In genomic region chr3:69805491-69805890, GRCh38 we compare ENCODE assay signal across 1 cellular context.
TF ChIP-seq lines count a peak whose summit lies in the region.

No MANE protein-coding gene starts in this region.

TF ChIP-seq in IMR-90, 13 proteins besides CTCF, POLR2A, EP300 and RAD21:
- TF ChIP-seq USF2 (IDR thresholded peaks at IDR 0.05; ENCODE audit: low read depth, low read length) (no peak), BHLHE40 (IDR thresholded peaks at IDR 0.05; ENCODE audit: low read depth, low read length) (no peak), MAFK (IDR thresholded peaks at IDR 0.05; ENCODE audit: low read depth, low read length) (no peak), MAZ (IDR thresholded peaks at IDR 0.05; ENCODE audit: borderline replicate concordance, low read depth, low read length) (no peak), RFX5 (IDR thresholded peaks at IDR 0.05; ENCODE audit: low read depth, low read length) (no peak), FOS (IDR thresholded peaks at IDR 0.05; ENCODE audit: low read depth, low read length) (no peak), ELK1 (IDR thresholded peaks at IDR 0.05; ENCODE audit: borderline replicate concordance, low read depth, low read length) (no peak), SMC3 (IDR thresholded peaks at IDR 0.05; ENCODE audit: low read depth, low read length) (no peak), CHD1 (IDR thresholded peaks at IDR 0.05; ENCODE audit: low read depth, low read length) (no peak), CEBPB (IDR thresholded peaks at IDR 0.05; ENCODE audit: low read depth, low read length) (no peak), NFE2L2 (IDR thresholded peaks at IDR 0.05; ENCODE audit: low read depth, low read length) (no peak), RCOR1 (IDR thresholded peaks at IDR 0.05; ENCODE audit: insufficient replicate concordance, low read length) (no peak), MXI1 (IDR thresholded peaks at IDR 0.05; ENCODE audit: borderline replicate concordance, low read depth, low read length) (no peak)
